Comparison of ENCODE assay signal across 10 cellular contexts in the genomic region with DNA sequence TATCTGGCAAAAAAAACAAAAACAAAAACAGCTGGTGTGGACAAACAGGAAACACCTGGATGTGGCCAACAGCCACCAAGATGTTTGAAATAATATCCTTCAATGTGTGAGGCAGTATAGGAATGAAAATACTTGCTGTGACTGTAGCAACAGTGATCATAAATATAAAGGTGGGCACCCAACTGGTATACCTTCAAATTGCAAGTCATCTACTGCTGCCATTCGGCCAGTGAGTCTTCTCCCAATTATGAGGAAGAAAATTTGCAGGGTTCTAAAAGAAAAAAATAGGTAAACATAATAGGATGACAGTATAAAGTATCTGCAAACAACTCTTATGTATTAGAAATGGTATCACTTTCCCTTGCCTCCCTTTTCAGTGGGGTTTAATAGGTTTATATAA. TPM values are rescaled to one million over a fixed set of nuclear protein-coding genes. Genes with fewer than 3 reads are reported as not detected.
DNase-seq lines count a peak whose midpoint lies in the region; ATAC-seq and TF ChIP-seq lines count a peak whose summit lies in the region.
"Had no signal": no experiment of that assay in that cellular context is flagged by ENCODE, and none has a peak within 500 bp of the region (broad histone marks: within the 10 kb centered on the region; RNA-seq: fewer than 3 reads in every experiment).

No MANE protein-coding gene starts in this region.

- no peaks in the 10 kb centered on the region for H3K9me3 Mint-ChIP-seq in naive thymus-derived CD4-positive, alpha-beta T cell

- no peak for ATAC-seq in naive thymus-derived CD4-positive, alpha-beta T cell
- no peak for ATAC-seq in GM21360 (IDR thresholded peaks at IDR 0.05; ENCODE audit: unreplicated experiment)
- no peak for ATAC-seq in GM19023 (IDR thresholded peaks at IDR 0.05; ENCODE audit: unreplicated experiment)

- no peaks in the 10 kb centered on the region for H3K9me3 ChIP-seq in naive thymus-derived CD4-positive, alpha-beta T cell (ENCODE audit: control insufficient read depth in 2 of 3, low read length in 3 of 3)
- H3K9me3 ChIP-seq in HAP-1 = no peaks in the 10 kb centered on the region

- H3K4me3 ChIP-seq in AG04449 (ENCODE audit: low read depth, low read length) (peak overlapping the region; percentile 99), LNCaP clone FGC (ENCODE audit: low read depth, low read length) (peak overlapping the region; percentile 96), cardiac fibroblast (replicated peaks in 1 of 2; ENCODE audit: low read depth in 2 of 2, low read length in 2 of 2) (peak overlapping the region; percentile 86 to 94), HAP-1 (no peak overlapping the region)
- peak overlapping the region; percentile 79 for H3K4me3 ChIP-seq in naive thymus-derived CD4-positive, alpha-beta T cell (ENCODE audit: low read length)

- no peaks in the 10 kb centered on the region for H3K27me3 Mint-ChIP-seq in naive thymus-derived CD4-positive, alpha-beta T cell

- H3K36me3 ChIP-seq in naive thymus-derived CD4-positive, alpha-beta T cell (ENCODE audit: control insufficient read depth in 2 of 3, insufficient read depth in 3 of 3, low read length in 3 of 3) = peaks cover 0 to 9% (median 0%) of the 10 kb centered on the region in 3 experiments
- H3K36me3 ChIP-seq in HAP-1 (replicated peaks) = no peaks in the 10 kb centered on the region

- peak overlapping the region; percentile 75 for H3K27ac ChIP-seq in naive thymus-derived CD4-positive, alpha-beta T cell (ENCODE audit: low read depth, low read length)

- H3K4me3 Mint-ChIP-seq in naive thymus-derived CD4-positive, alpha-beta T cell = peak overlapping the region; percentile 88 to 98 (median 96)

- no peaks in the 10 kb centered on the region for H3K27me3 ChIP-seq in naive thymus-derived CD4-positive, alpha-beta T cell (ENCODE audit: control insufficient read depth in 2 of 2, insufficient read depth in 2 of 2, low read length in 2 of 2)
- H3K27me3 ChIP-seq in HAP-1 (ENCODE audit: low read depth) = no peaks in the 10 kb centered on the region

- POLR2A ChIA-PET in AG04449 (lab: Yijun Ruan, JAX) = no interaction called here
- POLR2A ChIA-PET in naive thymus-derived CD4-positive, alpha-beta T cell (lab: Charles Lee) = interaction anchor here (1.5 to 3.3 kb wide), 2 partner anchors 14 to 57 kb away, joined by 7 to 21 read pairs; partner anchors contain the start of genes IFT25 and LRRC42

- CTCF ChIA-PET in AG04449 (lab: Yijun Ruan, JAX) = interaction anchor here (0.8 to 2.0 kb wide), 3 partner anchors 10 to 28 kb away, joined by 3 to 9 read pairs (median 6); no protein-coding TSS in a partner anchor
- CTCF ChIA-PET in naive thymus-derived CD4-positive, alpha-beta T cell (lab: Charles Lee) = no interaction called here

- TF ChIP-seq CTCF in AG04449 (IDR thresholded peaks at IDR 0.05; ENCODE audit: insufficient read depth, low read length, missing control alignments) (no peak), LNCaP clone FGC (IDR thresholded peaks at IDR 0.05; ENCODE audit: control insufficient read depth, extremely low read depth, insufficient read depth) (no peak), cardiac fibroblast (IDR thresholded peaks at IDR 0.05; ENCODE audit: low read depth, low read length) (no peak)

- in situ Hi-C loops in HAP-1 (cut with MboI; ENCODE audit: low sequenced_read_pairs) = no loop called here

- peak overlapping the region; percentile 11 to 97 (median 94) for H3K27ac Mint-ChIP-seq in naive thymus-derived CD4-positive, alpha-beta T cell

- intact Hi-C loops in naive thymus-derived CD4-positive, alpha-beta T cell (cut with micrococcal nuclease) = loop anchor here (1.0 to 5.0 kb wide), 7 partner anchors 30 to 876 kb away; partner anchors contain the start of genes LRRC42 (in 2 of the 2), NDC1 (in 2 of the 2), TCEANC2 (in 2 of the 2) and TMEM59 (in 2 of the 2)

- H3K4me1 ChIP-seq in naive thymus-derived CD4-positive, alpha-beta T cell (ENCODE audit: control insufficient read depth in 2 of 2, insufficient read depth in 2 of 2, low read length in 2 of 2) = peaks cover 20 to 23% of the 10 kb centered on the region in 2 donors
- H3K4me1 ChIP-seq in HAP-1 = peaks cover 5% of the 10 kb centered on the region

- H3K4me1 Mint-ChIP-seq in naive thymus-derived CD4-positive, alpha-beta T cell = peaks cover 26 to 58% (median 55%) of the 10 kb centered on the region in 7 donors

- H3K36me3 Mint-ChIP-seq in naive thymus-derived CD4-positive, alpha-beta T cell = peaks cover 0 to 15% (median 0%) of the 10 kb centered on the region in 5 donors

- DNase-seq in AG04449 (ENCODE audit: low read depth, low spot score) = no peak
- no peak for DNase-seq in LNCaP clone FGC (ENCODE audit: low read depth)
- DNase-seq in cardiac fibroblast (ENCODE audit: low read depth in 2 of 2) = no peak
- no peak for DNase-seq in naive thymus-derived CD4-positive, alpha-beta T cell
- DNase-seq in HAP-1 (ENCODE audit: low spot score in 2 of 2) = no peak
- DNase-seq in ecto neural progenitor cell (ENCODE audit: low spot score) = no peak
- DNase-seq: NCI-H510A treated with DMSO at 0.1 percent for 48 hours had no signal

RNA-seq across cellular contexts. Expression of gene YIPF1, which starts 0.9 kb away (rescaled TPM):
- total RNA-seq in naive thymus-derived CD4-positive, alpha-beta T cell = 10 to 100 TPM; 10.5 to 18.0 (median 16.3) TPM
- 10 to 100 TPM; 20.6 to 27.4 TPM for polyA plus RNA-seq in naive thymus-derived CD4-positive, alpha-beta T cell

RNA-seq across cellular contexts. Expression of gene DIO1, which starts 5.3 kb away (rescaled TPM):
- not detected for total RNA-seq in naive thymus-derived CD4-positive, alpha-beta T cell
- not detected for polyA plus RNA-seq in naive thymus-derived CD4-positive, alpha-beta T cell
- polyA plus RNA-seq: adipose tissue had no signal

RNA-seq across cellular contexts. Expression of gene NDC1, which starts 50.6 kb away (rescaled TPM):
- 10 to 100 TPM in 3 of 5 experiments, 1 to 10 TPM in 2; 6.9 to 20.2 (median 13.2) TPM for total RNA-seq in naive thymus-derived CD4-positive, alpha-beta T cell
- 10 to 100 TPM in 1 of 2 donors, 1 to 10 TPM in 1; 9.7 to 10.8 TPM for polyA plus RNA-seq in naive thymus-derived CD4-positive, alpha-beta T cell

RNA-seq across cellular contexts. Expression of gene IFT25, which starts 56.8 kb away (rescaled TPM):
- 10 to 100 TPM; 17.5 to 59.9 (median 41.3) TPM for total RNA-seq in naive thymus-derived CD4-positive, alpha-beta T cell
- polyA plus RNA-seq in naive thymus-derived CD4-positive, alpha-beta T cell = 10 to 100 TPM; 38.0 to 53.7 TPM

RNA-seq across cellular contexts. Expression of gene LRRC42, which starts 57.4 kb away (rescaled TPM):
- 10 to 100 TPM in 1 of 5 experiments, 1 to 10 TPM in 4; 6.2 to 20.3 (median 7.8) TPM for total RNA-seq in naive thymus-derived CD4-positive, alpha-beta T cell
- 10 to 100 TPM in 1 of 2 donors, 1 to 10 TPM in 1; 7.7 to 13.8 TPM for polyA plus RNA-seq in naive thymus-derived CD4-positive, alpha-beta T cell
